ENCODE assay signal across 1 cellular context in the genomic region with DNA sequence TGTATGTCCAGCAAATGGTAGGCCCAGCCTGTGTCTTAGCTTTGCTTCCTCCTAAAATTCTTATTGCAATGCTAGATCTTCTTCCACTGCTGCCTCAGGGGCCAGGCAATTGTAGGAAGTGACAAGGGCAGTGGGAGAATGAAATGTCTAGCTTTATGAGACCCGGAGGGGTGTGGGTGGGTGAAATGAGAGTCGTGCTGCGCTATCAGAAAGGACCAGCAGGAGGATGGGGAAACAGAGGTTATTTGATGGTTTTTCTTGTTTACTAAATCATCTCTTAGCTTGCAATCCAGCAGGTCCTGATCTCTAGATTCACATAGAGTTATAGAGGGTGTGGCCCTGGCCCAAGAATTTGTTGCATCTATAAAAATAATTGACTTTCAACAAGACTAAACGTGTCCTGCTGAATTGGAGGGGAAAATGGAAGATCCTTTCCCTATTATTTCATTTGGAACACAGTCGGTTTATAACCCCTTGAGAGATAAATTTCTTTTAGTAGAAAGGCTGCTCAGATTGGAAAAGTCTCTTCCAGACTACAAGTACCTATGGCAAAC.
TF ChIP-seq lines count a peak whose summit lies in the region.

No MANE protein-coding gene starts in this region.

TF ChIP-seq in endothelial cell of umbilical vein, 7 proteins besides CTCF, POLR2A, EP300 and RAD21:
- TF ChIP-seq EZH2 (IDR thresholded peaks at IDR 0.05; ENCODE audit: borderline replicate concordance, low read depth, low read length, severe bottlenecking) (no peak), JUN (IDR thresholded peaks at IDR 0.05; ENCODE audit: borderline replicate concordance, insufficient read depth, insufficient read length, low read depth) (no peak), MYC (IDR thresholded peaks at IDR 0.05; ENCODE audit: low read depth, low read length) (no peak), POLR2AphosphoS5 (IDR thresholded peaks at IDR 0.05; ENCODE audit: insufficient read depth, low read depth, low read length) (no peak), FOS (IDR thresholded peaks at IDR 0.05; ENCODE audit: borderline replicate concordance, insufficient read depth, low read length) (no peak)
- TF ChIP-seq, protein P1, sequence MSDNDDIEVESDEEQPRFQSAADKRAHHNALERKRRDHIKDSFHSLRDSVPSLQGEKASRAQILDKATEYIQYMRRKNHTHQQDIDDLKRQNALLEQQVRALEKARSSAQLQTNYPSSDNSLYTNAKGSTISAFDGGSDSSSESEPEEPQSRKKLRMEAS (IDR thresholded peaks at IDR 0.05; ENCODE audit: insufficient read depth, insufficient read length): no peak
TF ChIP-seq in endothelial cell of umbilical vein: peak in this region for 0.
